27 cellular contexts compared by ENCODE assay signal in genomic region chr1:5727871-5728643, GRCh38.
DNase-seq lines count a peak whose midpoint lies in the region; ATAC-seq and TF ChIP-seq lines count a peak whose summit lies in the region.
"Had no signal": no experiment of that assay in that cellular context is flagged by ENCODE, and none has a peak within 500 bp of the region (broad histone marks: within the 10 kb centered on the region; RNA-seq: fewer than 3 reads in every experiment).

No MANE protein-coding gene starts in this region.

- intact Hi-C loops in activated CD8-positive, alpha-beta T cell treated with anti-CD3 and anti-CD28 coated beads for 36 hours (cut with micrococcal nuclease): no loop called here
- intact Hi-C loops in psoas muscle (cut with DNase I): no loop called here

- H3K4me3 ChIP-seq in osteoblast (ENCODE audit: insufficient read depth, low read length) (no peak overlapping the region), psoas muscle (no peak overlapping the region)
- H3K4me3 ChIP-seq: A549, esophagus muscularis mucosa, heart right ventricle, SK-N-MC had no signal

- CTCF ChIA-PET in activated CD8-positive, alpha-beta T cell treated with anti-CD3 and anti-CD28 coated beads for 36 hours (lab: Charles Lee): interaction anchor here (1.2 kb wide), 1 partner anchor 17 kb away, joined by 7 read pairs; no protein-coding TSS in a partner anchor
- CTCF ChIA-PET in activated CD8-positive, alpha-beta T cell treated with anti-CD3 and anti-CD28 coated beads, Interleukin-2, amount 10 ng/mL, durations not matched to agents 7 days and 5 days (lab: Charles Lee): no interaction called here

- H4K20me1 ChIP-seq in osteoblast (ENCODE audit: insufficient read depth, low read length): no peaks in the 10 kb centered on the region

- H2AFZ ChIP-seq in osteoblast (ENCODE audit: low read length): no peak overlapping the region

- no peaks in the 10 kb centered on the region for H3K4me1 Mint-ChIP-seq in activated CD8-positive, alpha-beta T cell treated with anti-CD3 and anti-CD28 coated beads for 36 hours (ENCODE audit: low read depth)
- no peaks in the 10 kb centered on the region for H3K4me1 Mint-ChIP-seq in activated CD8-positive, alpha-beta T cell treated with anti-CD3 and anti-CD28 coated beads, Interleukin-2, amount 10 ng/mL, durations not matched to agents 7 days and 5 days (ENCODE audit: low read depth)
- H3K4me1 Mint-ChIP-seq: activated naive CD8-positive, alpha-beta T cell treated with anti-CD3 and anti-CD28 coated beads, Interleukin-2, amount 50 U/mL, for 24 hours; central memory CD8-positive, alpha-beta T cell; stimulated activated naive CD8-positive, alpha-beta T cell treated with anti-CD3 and anti-CD28 coated beads, Interleukin-15, amount 100 ng/mL, for 72 hours had no signal

- H3K36me3 ChIP-seq in osteoblast (ENCODE audit: insufficient read depth, low read length): no peaks in the 10 kb centered on the region
- H3K36me3 ChIP-seq in psoas muscle (ENCODE audit: insufficient read depth in 1 of 2, low read depth in 1 of 2): no peaks in the 10 kb centered on the region
- H3K36me3 ChIP-seq: esophagus muscularis mucosa, heart right ventricle had no signal

- H3K79me2 ChIP-seq in osteoblast (ENCODE audit: insufficient read depth, low read length): no peaks in the 10 kb centered on the region

- no peak overlapping the region for H3K4me2 ChIP-seq in osteoblast (ENCODE audit: insufficient read depth, low read length)
- H3K4me2 ChIP-seq: A549 had no signal

- H3K27me3 ChIP-seq in osteoblast (ENCODE audit: insufficient read depth, low read length) (no peaks in the 10 kb centered on the region), psoas muscle (ENCODE audit: insufficient read depth in 3 of 3, low read length in 2 of 3) (peaks cover 0 to 6% (median 0%) of the 10 kb centered on the region in 3 donors)

- H3K9me3 ChIP-seq in osteoblast (ENCODE audit: low read depth, low read length) (no peaks in the 10 kb centered on the region), psoas muscle (no peaks in the 10 kb centered on the region)
- H3K9me3 ChIP-seq: A549, esophagus muscularis mucosa, heart right ventricle had no signal

- no peak overlapping the region for H3K4me3 Mint-ChIP-seq in activated CD8-positive, alpha-beta T cell treated with anti-CD3 and anti-CD28 coated beads for 36 hours
- H3K4me3 Mint-ChIP-seq in activated CD8-positive, alpha-beta T cell treated with anti-CD3 and anti-CD28 coated beads, Interleukin-2, amount 10 ng/mL, durations not matched to agents 7 days and 5 days: no peak overlapping the region
- H3K4me3 Mint-ChIP-seq: activated naive CD8-positive, alpha-beta T cell treated with anti-CD3 and anti-CD28 coated beads, Interleukin-2, amount 50 U/mL, for 24 hours; central memory CD8-positive, alpha-beta T cell; stimulated activated naive CD8-positive, alpha-beta T cell treated with anti-CD3 and anti-CD28 coated beads, Interleukin-15, amount 100 ng/mL, for 72 hours; T-helper 1 cell treated with Interleukin-12 subunit alpha and Interleukin-12 subunit beta and Interleukin-4 antibody, amounts not matched to agents 30 μg/mL and 1 μg/mL, for 36 hours had no signal

- TF ChIP-seq CTCF in activated CD8-positive, alpha-beta T cell treated with anti-CD3 and anti-CD28 coated beads for 36 hours (IDR thresholded peaks at IDR 0.05): no peak
- TF ChIP-seq CTCF in osteoblast (IDR thresholded peaks at IDR 0.05; ENCODE audit: extremely low read depth, low read depth, low read length): no peak
- no peak for TF ChIP-seq CTCF in psoas muscle (IDR thresholded peaks at IDR 0.05)

- H3K4me1 ChIP-seq in osteoblast (ENCODE audit: insufficient read depth, low read length): no peaks in the 10 kb centered on the region
- H3K4me1 ChIP-seq in psoas muscle: no peaks in the 10 kb centered on the region
- H3K4me1 ChIP-seq: A549 had no signal

- no peaks in the 10 kb centered on the region for H3K9me3 Mint-ChIP-seq in activated CD8-positive, alpha-beta T cell treated with anti-CD3 and anti-CD28 coated beads for 36 hours
- H3K9me3 Mint-ChIP-seq in activated CD8-positive, alpha-beta T cell treated with anti-CD3 and anti-CD28 coated beads, Interleukin-2, amount 10 ng/mL, durations not matched to agents 7 days and 5 days (ENCODE audit: insufficient read depth): no peaks in the 10 kb centered on the region
- H3K9me3 Mint-ChIP-seq: activated naive CD8-positive, alpha-beta T cell treated with anti-CD3 and anti-CD28 coated beads, Interleukin-2, amount 50 U/mL, for 24 hours; central memory CD8-positive, alpha-beta T cell; T-helper 1 cell treated with Interleukin-12 subunit alpha and Interleukin-12 subunit beta and Interleukin-4 antibody, amounts not matched to agents 30 μg/mL and 1 μg/mL, for 36 hours had no signal

- 74 to 77% (median 74%) methylated on average over 17 of the region's 17 CpGs for WGBS in psoas muscle, 3 donors

- peak; percentile 17 for DNase-seq in activated CD8-positive, alpha-beta T cell treated with anti-CD3 and anti-CD28 coated beads for 36 hours
- DNase-seq in activated CD8-positive, alpha-beta T cell treated with anti-CD3 and anti-CD28 coated beads, Interleukin-2, amount 10 ng/mL, durations not matched to agents 7 days and 5 days: no peak
- DNase-seq in DMS153 (lab: John Stamatoyannopoulos, UW): peak; percentile 32
- DNase-seq in RPMI8226: peak; percentile 23
- DNase-seq in osteoblast (ENCODE audit: insufficient read length, low spot score, missing footprints): peak; percentile 43
- DNase-seq in psoas muscle: no peak
- no peak for DNase-seq in C1 segment of cervical spinal cord (lab: John Stamatoyannopoulos, UW)
- DNase-seq: activated CD4-positive, CD25-positive, alpha-beta regulatory T cell treated with anti-CD3 and anti-CD28 coated beads, Interleukin-2, amount 50 U/mL, for 72 hours; activated naive CD8-positive, alpha-beta T cell treated with anti-CD3 and anti-CD28 coated beads, Interleukin-2, amount 50 U/mL, for 24 hours; activated T-cell treated with anti-CD3 and anti-CD28 coated beads for 4 hours; AML-193; dermis blood vessel endothelial cell; DND-41; foreskin melanocyte; heart right ventricle; Karpas-422; NCI-H226; NCI-H82; stimulated activated naive CD8-positive, alpha-beta T cell treated with anti-CD3 and anti-CD28 coated beads, Interleukin-15, amount 100 ng/mL, for 72 hours had no signal

- no peak overlapping the region for H3K27ac ChIP-seq in osteoblast (ENCODE audit: low read depth, low read length)
- H3K27ac ChIP-seq in psoas muscle: no peak overlapping the region
- H3K27ac ChIP-seq: A549, heart right ventricle, HL-60, RWPE1, SK-N-MC had no signal

- no peaks in the 10 kb centered on the region for H3K27me3 Mint-ChIP-seq in activated CD8-positive, alpha-beta T cell treated with anti-CD3 and anti-CD28 coated beads for 36 hours
- H3K27me3 Mint-ChIP-seq in activated CD8-positive, alpha-beta T cell treated with anti-CD3 and anti-CD28 coated beads, Interleukin-2, amount 10 ng/mL, durations not matched to agents 7 days and 5 days (ENCODE audit: low read depth): no peaks in the 10 kb centered on the region

- POLR2A ChIA-PET in activated CD8-positive, alpha-beta T cell treated with anti-CD3 and anti-CD28 coated beads for 36 hours (lab: Charles Lee): no interaction called here
- POLR2A ChIA-PET in activated CD8-positive, alpha-beta T cell treated with anti-CD3 and anti-CD28 coated beads, Interleukin-2, amount 10 ng/mL, durations not matched to agents 7 days and 5 days (lab: Charles Lee): no interaction called here

- no peak overlapping the region for H3K27ac Mint-ChIP-seq in activated CD8-positive, alpha-beta T cell treated with anti-CD3 and anti-CD28 coated beads for 36 hours
- no peak overlapping the region for H3K27ac Mint-ChIP-seq in activated CD8-positive, alpha-beta T cell treated with anti-CD3 and anti-CD28 coated beads, Interleukin-2, amount 10 ng/mL, durations not matched to agents 7 days and 5 days
- H3K27ac Mint-ChIP-seq: activated naive CD8-positive, alpha-beta T cell treated with anti-CD3 and anti-CD28 coated beads, Interleukin-2, amount 50 U/mL, for 24 hours; T-helper 1 cell treated with Interleukin-12 subunit alpha and Interleukin-12 subunit beta and Interleukin-4 antibody, amounts not matched to agents 30 μg/mL and 1 μg/mL, for 36 hours had no signal

- no peaks in the 10 kb centered on the region for H3K36me3 Mint-ChIP-seq in activated CD8-positive, alpha-beta T cell treated with anti-CD3 and anti-CD28 coated beads for 36 hours (ENCODE audit: low read depth)
- H3K36me3 Mint-ChIP-seq in activated CD8-positive, alpha-beta T cell treated with anti-CD3 and anti-CD28 coated beads, Interleukin-2, amount 10 ng/mL, durations not matched to agents 7 days and 5 days (ENCODE audit: low read depth): no peaks in the 10 kb centered on the region

- no peak for ATAC-seq in activated CD8-positive, alpha-beta T cell treated with anti-CD3 and anti-CD28 coated beads for 36 hours
- ATAC-seq in activated CD8-positive, alpha-beta T cell treated with anti-CD3 and anti-CD28 coated beads, Interleukin-2, amount 10 ng/mL, durations not matched to agents 7 days and 5 days: no peak
- no peak for ATAC-seq in psoas muscle
- ATAC-seq in HG03097 (IDR thresholded peaks at IDR 0.05; ENCODE audit: low FRiP score, unreplicated experiment): no peak
- ATAC-seq: A549; activated naive CD8-positive, alpha-beta T cell treated with anti-CD3 and anti-CD28 coated beads, Interleukin-2, amount 50 U/mL, for 24 hours; heart right ventricle; stimulated activated naive CD8-positive, alpha-beta T cell treated with anti-CD3 and anti-CD28 coated beads, Interleukin-15, amount 100 ng/mL, for 72 hours had no signal

Comparison
In these comparisons a context has a peak if more than half of its experiments do, and no peak if none do; other contexts are left out.
1. DNase-seq: peak in activated CD8-positive, alpha-beta T cell treated with anti-CD3 and anti-CD28 coated beads for 36 hours (single experiment), DMS153 (single experiment), RPMI8226 (single experiment) and osteoblast (single experiment); none in activated CD8-positive, alpha-beta T cell treated with anti-CD3 and anti-CD28 coated beads, Interleukin-2, amount 10 ng/mL, durations not matched to agents 7 days and 5 days (single experiment), psoas muscle (0 of 2) and C1 segment of cervical spinal cord (0 of 14).